ENCODE assay signal across 1 cellular context in genomic region chr6:13250703-13251102, GRCh38.
TF ChIP-seq lines count a peak whose summit lies in the region.

No MANE protein-coding gene starts in this region.

TF ChIP-seq in IMR-90, 13 proteins besides CTCF, POLR2A, EP300 and RAD21:
- TF ChIP-seq, protein P1, sequence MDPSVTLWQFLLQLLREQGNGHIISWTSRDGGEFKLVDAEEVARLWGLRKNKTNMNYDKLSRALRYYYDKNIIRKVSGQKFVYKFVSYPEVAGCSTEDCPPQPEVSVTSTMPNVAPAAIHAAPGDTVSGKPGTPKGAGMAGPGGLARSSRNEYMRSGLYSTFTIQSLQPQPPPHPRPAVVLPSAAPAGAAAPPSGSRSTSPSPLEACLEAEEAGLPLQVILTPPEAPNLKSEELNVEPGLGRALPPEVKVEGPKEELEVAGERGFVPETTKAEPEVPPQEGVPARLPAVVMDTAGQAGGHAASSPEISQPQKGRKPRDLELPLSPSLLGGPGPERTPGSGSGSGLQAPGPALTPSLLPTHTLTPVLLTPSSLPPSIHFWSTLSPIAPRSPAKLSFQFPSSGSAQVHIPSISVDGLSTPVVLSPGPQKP (IDR thresholded peaks at IDR 0.05; ENCODE audit: borderline replicate concordance, low read depth, low read length), result no peak
- peak; percentile 46; the same call in 1 of the 2 replicates for TF ChIP-seq CEBPB (IDR thresholded peaks at IDR 0.05; ENCODE audit: low read depth, low read length)
